8 cellular contexts compared by ENCODE assay signal in genomic region chr19:11924886-11925583, GRCh38. TPM values are rescaled to one million over a fixed set of nuclear protein-coding genes. Genes with fewer than 3 reads are reported as not detected.
DNase-seq lines count a peak whose midpoint lies in the region; ATAC-seq and TF ChIP-seq lines count a peak whose summit lies in the region.

ZNF700 (plus strand) TSS chr19:11925107; CDS start chr19:11925211, 104 bp downstream.

- TF ChIP-seq POLR2A in erythroblast (IDR thresholded peaks at IDR 0.05; ENCODE audit: low read length) = peak; percentile 89

- H3K9me3 ChIP-seq in mucosa of rectum (ENCODE audit: control insufficient read depth in 2 of 2, low read length in 2 of 2) = peaks cover 0 to 2% of the 10 kb centered on the region in 2 donors

- peak within 1 kb of the TSS; percentile 99 for H3K27ac Mint-ChIP-seq in activated T-cell treated with anti-CD3 and anti-CD28 coated beads, Interleukin-2, amount 50 U/mL, for 24 hours

- in situ Hi-C loops in KBM-7 (cut with MboI; ENCODE audit: low pct_unique_long_range_greater_than_20kb, low sequenced_read_pairs) = no loop called here

- ATAC-seq in GM21723 (IDR thresholded peaks at IDR 0.05; ENCODE audit: unreplicated experiment) = peak; percentile 82

- peaks cover 47% of the 10 kb centered on the region for H3K4me1 Mint-ChIP-seq in activated T-cell treated with anti-CD3 and anti-CD28 coated beads, Interleukin-2, amount 50 U/mL, for 24 hours (ENCODE audit: low read depth)

- peak within 1 kb of the TSS; percentile 92 to 98 for H3K9ac ChIP-seq in mucosa of rectum (ENCODE audit: low read depth in 1 of 2, low read length in 2 of 2)

- peaks cover 48% of the 10 kb centered on the region for H3K36me3 Mint-ChIP-seq in activated T-cell treated with anti-CD3 and anti-CD28 coated beads, Interleukin-2, amount 50 U/mL, for 24 hours (ENCODE audit: low read depth)

- peaks cover 0 to 8% of the 10 kb centered on the region in 2 donors for H3K36me3 ChIP-seq in mucosa of rectum (ENCODE audit: control insufficient read depth in 2 of 2, insufficient read depth in 2 of 2, low read length in 2 of 2)

- H3K27ac ChIP-seq in mucosa of rectum (ENCODE audit: low read depth in 2 of 2, low read length in 2 of 2) = peak within 1 kb of the TSS; percentile 98

- peaks cover 13 to 17% of the 10 kb centered on the region in 2 donors for H3K4me1 ChIP-seq in mucosa of rectum (ENCODE audit: control insufficient read depth in 2 of 2, insufficient read depth in 2 of 2, low read length in 2 of 2)

- H3K9me3 Mint-ChIP-seq in activated T-cell treated with anti-CD3 and anti-CD28 coated beads, Interleukin-2, amount 50 U/mL, for 24 hours = peaks cover under 1% of the 10 kb centered on the region

- peak within 1 kb of the TSS; percentile 90 to 95 for H3K4me3 ChIP-seq in mucosa of rectum (ENCODE audit: low read length in 2 of 2)

- no peaks in the 10 kb centered on the region for H3K27me3 Mint-ChIP-seq in activated T-cell treated with anti-CD3 and anti-CD28 coated beads, Interleukin-2, amount 50 U/mL, for 24 hours

- peak; percentile 89 for DNase-seq in DMS53 treated with DMSO at 0.1 percent for 48 hours (lab: John Stamatoyannopoulos, UW; ENCODE audit: unreplicated experiment)
- DNase-seq in KBM-7 = peak; percentile 96
- peak; percentile 93 for DNase-seq in activated T-cell treated with anti-CD3 and anti-CD28 coated beads, Interleukin-2, amount 50 U/mL, for 24 hours
- peak; percentile 94 to 95 for DNase-seq in erythroblast (lab: John Stamatoyannopoulos, UW)
- peak; percentile 85 to 87 for DNase-seq in stimulated activated CD8-positive, alpha-beta memory T cell treated with anti-CD3 and anti-CD28 coated beads, Interleukin-4, amount 100 ng/mL, for 4 hours (ENCODE audit: low read depth in 2 of 2, low spot score in 1 of 2)

- H3K27me3 ChIP-seq in mucosa of rectum (ENCODE audit: control insufficient read depth in 2 of 2, insufficient read depth in 2 of 2, low read length in 2 of 2) = no peaks in the 10 kb centered on the region

- peak within 1 kb of the TSS; percentile 99 for H3K4me3 Mint-ChIP-seq in activated T-cell treated with anti-CD3 and anti-CD28 coated beads, Interleukin-2, amount 50 U/mL, for 24 hours

TF ChIP-seq in PFSK-1, 5 proteins besides CTCF, POLR2A, EP300 and RAD21:
- peak; percentile 72; the same call in 1 of the 2 replicates for TF ChIP-seq POLR2AphosphoS5 (IDR thresholded peaks at IDR 0.05; ENCODE audit: low read depth, low read length)
- TF ChIP-seq TAF1 (IDR thresholded peaks at IDR 0.05; ENCODE audit: borderline replicate concordance, insufficient read depth, low read length) = peak; percentile 88; the same call in 1 of the 2 replicates
- no peak for TF ChIP-seq REST (IDR thresholded peaks at IDR 0.05; ENCODE audit: insufficient read depth in 1 of 2, low read depth in 2 of 2, low read length in 2 of 2)
TF ChIP-seq in PFSK-1: peak in this region for 2.

RNA-seq across cellular contexts. Expression of gene ZNF700, which starts in this region (rescaled TPM):
- polyA plus RNA-seq in PFSK-1 (2012; ENCODE audit: insufficient read length, low read depth) = 2.2 TPM

Comparison
In these comparisons a context has a peak if more than half of its experiments do, and no peak if none do; other contexts are left out.
1. Peak in every context shown above with its lines: DNase-seq, ATAC-seq, H3K4me3 ChIP-seq and H3K27ac ChIP-seq.